13 cellular contexts compared by ENCODE assay signal in genomic region chr4:7971881-7972500, GRCh38. TPM values are rescaled to one million over a fixed set of nuclear protein-coding genes. Genes with fewer than 3 reads are reported as not detected.
DNase-seq lines count a peak whose midpoint lies in the region; ATAC-seq and FAIRE-seq lines count a peak whose summit lies in the region.
"Had no signal": no experiment of that assay in that cellular context is flagged by ENCODE, and none has a peak within 500 bp of the region (broad histone marks: within the 10 kb centered on the region; RNA-seq: fewer than 3 reads in every experiment).

No MANE protein-coding gene starts in this region.

- no peak for DNase-seq in T-helper 2 cell treated with Interferon-gamma antibody and Interleukin-4, amounts not matched to agents 5 μg/mL and 100 μg/mL, for 36 hours (ENCODE audit: low spot score)
- DNase-seq in T-helper 2 cell (no peak), small intestine (no peak)
- peak; percentile 71 for DNase-seq in activated CD4-positive, alpha-beta memory T cell treated with anti-CD3 and anti-CD28 coated beads for 36 hours
- no peak for DNase-seq in stimulated activated effector memory CD8-positive, alpha-beta T cell treated with anti-CD3 and anti-CD28 coated beads, Interleukin-12 subunit alpha, Interleukin-12 subunit beta, amount 100 ng/mL, for 72 hours (ENCODE audit: low spot score in 2 of 2)
- DNase-seq: 8988T; stimulated activated CD4-positive, alpha-beta T cell treated with anti-CD3 and anti-CD28 coated beads, Interleukin-2, amount 100 ng/mL, for 48 hours; testis had no signal

- peak overlapping the region; percentile 98 for H3K27ac Mint-ChIP-seq in T-helper 2 cell treated with Interferon-gamma antibody and Interleukin-4, amounts not matched to agents 5 μg/mL and 100 μg/mL, for 36 hours
- peak overlapping the region; percentile 100 for H3K27ac Mint-ChIP-seq in activated CD4-positive, alpha-beta memory T cell treated with anti-CD3 and anti-CD28 coated beads for 36 hours
- H3K27ac Mint-ChIP-seq in stimulated activated effector memory CD8-positive, alpha-beta T cell treated with anti-CD3 and anti-CD28 coated beads, Interleukin-12 subunit alpha, Interleukin-12 subunit beta, amount 100 ng/mL, for 72 hours, result peak overlapping the region; percentile 98

- intact Hi-C loops in activated CD4-positive, alpha-beta memory T cell treated with anti-CD3 and anti-CD28 coated beads for 36 hours (cut with micrococcal nuclease), result loop anchor here (5.0 to 10.0 kb wide), 3 partner anchors 35 to 907 kb away; partner anchors contain the start of genes AFAP1 and GRPEL1

- no peaks in the 10 kb centered on the region for H3K9me3 Mint-ChIP-seq in T-helper 2 cell treated with Interferon-gamma antibody and Interleukin-4, amounts not matched to agents 5 μg/mL and 100 μg/mL, for 36 hours
- no peaks in the 10 kb centered on the region for H3K9me3 Mint-ChIP-seq in activated CD4-positive, alpha-beta memory T cell treated with anti-CD3 and anti-CD28 coated beads for 36 hours
- no peaks in the 10 kb centered on the region for H3K9me3 Mint-ChIP-seq in stimulated activated effector memory CD8-positive, alpha-beta T cell treated with anti-CD3 and anti-CD28 coated beads, Interleukin-12 subunit alpha, Interleukin-12 subunit beta, amount 100 ng/mL, for 72 hours

- POLR2A ChIA-PET in activated CD4-positive, alpha-beta memory T cell treated with anti-CD3 and anti-CD28 coated beads for 36 hours (lab: Charles Lee), result interaction anchor here (1.0 to 1.8 kb wide), 3 partner anchors 33 to 189 kb away, joined by 3 to 5 read pairs (median 3); no protein-coding TSS in a partner anchor

- H3K27me3 ChIP-seq in small intestine (ENCODE audit: control insufficient read depth in 2 of 2, insufficient read depth in 2 of 2, low read length in 2 of 2), result no peaks in the 10 kb centered on the region
- H3K27me3 ChIP-seq: testis had no signal

- peaks cover 40% of the 10 kb centered on the region for H3K4me1 Mint-ChIP-seq in T-helper 2 cell treated with Interferon-gamma antibody and Interleukin-4, amounts not matched to agents 5 μg/mL and 100 μg/mL, for 36 hours (ENCODE audit: low read depth)
- H3K4me1 Mint-ChIP-seq in activated CD4-positive, alpha-beta memory T cell treated with anti-CD3 and anti-CD28 coated beads for 36 hours (ENCODE audit: low read depth), result peaks cover 60% of the 10 kb centered on the region
- peaks cover 84% of the 10 kb centered on the region for H3K4me1 Mint-ChIP-seq in stimulated activated effector memory CD8-positive, alpha-beta T cell treated with anti-CD3 and anti-CD28 coated beads, Interleukin-12 subunit alpha, Interleukin-12 subunit beta, amount 100 ng/mL, for 72 hours

- H3K36me3 Mint-ChIP-seq in T-helper 2 cell treated with Interferon-gamma antibody and Interleukin-4, amounts not matched to agents 5 μg/mL and 100 μg/mL, for 36 hours (ENCODE audit: low read depth), result peaks cover 16% of the 10 kb centered on the region
- peaks cover 39% of the 10 kb centered on the region for H3K36me3 Mint-ChIP-seq in activated CD4-positive, alpha-beta memory T cell treated with anti-CD3 and anti-CD28 coated beads for 36 hours
- H3K36me3 Mint-ChIP-seq in stimulated activated effector memory CD8-positive, alpha-beta T cell treated with anti-CD3 and anti-CD28 coated beads, Interleukin-12 subunit alpha, Interleukin-12 subunit beta, amount 100 ng/mL, for 72 hours, result peaks cover 51% of the 10 kb centered on the region
- H3K36me3 Mint-ChIP-seq: IgD-negative memory B cell had no signal

- H3K4me3 Mint-ChIP-seq in T-helper 2 cell treated with Interferon-gamma antibody and Interleukin-4, amounts not matched to agents 5 μg/mL and 100 μg/mL, for 36 hours, result peak overlapping the region; percentile 96
- peak overlapping the region; percentile 98 for H3K4me3 Mint-ChIP-seq in activated CD4-positive, alpha-beta memory T cell treated with anti-CD3 and anti-CD28 coated beads for 36 hours
- H3K4me3 Mint-ChIP-seq in stimulated activated effector memory CD8-positive, alpha-beta T cell treated with anti-CD3 and anti-CD28 coated beads, Interleukin-12 subunit alpha, Interleukin-12 subunit beta, amount 100 ng/mL, for 72 hours, result peak overlapping the region; percentile 98

- no peaks in the 10 kb centered on the region for H3K36me3 ChIP-seq in small intestine (ENCODE audit: control insufficient read depth in 2 of 2, insufficient read depth in 2 of 2, low read length in 2 of 2)

- no peaks in the 10 kb centered on the region for H3K9me3 ChIP-seq in small intestine (ENCODE audit: control insufficient read depth, low read depth)
- H3K9me3 ChIP-seq: testis had no signal

- H3K27me3 Mint-ChIP-seq in T-helper 2 cell treated with Interferon-gamma antibody and Interleukin-4, amounts not matched to agents 5 μg/mL and 100 μg/mL, for 36 hours (ENCODE audit: low read depth), result no peaks in the 10 kb centered on the region
- H3K27me3 Mint-ChIP-seq in activated CD4-positive, alpha-beta memory T cell treated with anti-CD3 and anti-CD28 coated beads for 36 hours, result no peaks in the 10 kb centered on the region

- 75 to 77% (median 77%) methylated on average over 13 of the region's 13 CpGs for WGBS in small intestine, 3 donors

- no peak for FAIRE-seq in small intestine (lab: Jason Lieb, UNC)

- CTCF ChIA-PET in activated CD4-positive, alpha-beta memory T cell treated with anti-CD3 and anti-CD28 coated beads for 36 hours (lab: Charles Lee), result interaction anchor here (1.4 kb wide), 1 partner anchor 34 kb away, joined by 4 read pairs; no protein-coding TSS in a partner anchor

- H3K4me3 ChIP-seq in small intestine (ENCODE audit: low read depth in 1 of 2, low read length in 2 of 2), result no peak overlapping the region
- H3K4me3 ChIP-seq: testis had no signal

- peak; percentile 2 for ATAC-seq in esophagus mucosa
- ATAC-seq in stimulated activated effector memory CD8-positive, alpha-beta T cell treated with anti-CD3 and anti-CD28 coated beads, Interleukin-12 subunit alpha, Interleukin-12 subunit beta, amount 100 ng/mL, for 72 hours, result peak; percentile 20
- no peak for ATAC-seq in HG03025 (IDR thresholded peaks at IDR 0.05; ENCODE audit: low FRiP score, unreplicated experiment)
- ATAC-seq in GM18511 (IDR thresholded peaks at IDR 0.05; ENCODE audit: unreplicated experiment), result no peak
- ATAC-seq: SK-N-SH treated with all-trans-retinoic acid at 6 μM for 48 hours had no signal

- H3K4me1 ChIP-seq in small intestine (ENCODE audit: control insufficient read depth in 2 of 2, insufficient read depth in 1 of 2, low read depth in 1 of 2, low read length in 1 of 2), result peaks cover 2 to 7% of the 10 kb centered on the region in 2 donors
- H3K4me1 ChIP-seq: testis had no signal

- peak overlapping the region in 1 of 2 donors; percentile 90 for H3K27ac ChIP-seq in small intestine (ENCODE audit: low read depth in 1 of 2, low read length in 1 of 2)
- H3K27ac ChIP-seq: testis had no signal

RNA-seq across cellular contexts. Expression of gene AFAP1, which starts 32.3 kb away (rescaled TPM):
- 10 to 100 TPM; 37.7 to 38.4 TPM for total RNA-seq in activated CD4-positive, alpha-beta memory T cell treated with anti-CD3 and anti-CD28 coated beads for 36 hours
- 5.5 TPM for total RNA-seq in esophagus mucosa
- 1 to 10 TPM; 2.2 to 9.6 (median 3.8) TPM for polyA plus RNA-seq in small intestine

Comparison
In these comparisons a context has a peak if more than half of its experiments do, and no peak if none do; other contexts are left out.
1. ATAC-seq: peak in esophagus mucosa (single experiment) and stimulated activated effector memory CD8-positive, alpha-beta T cell treated with anti-CD3 and anti-CD28 coated beads, Interleukin-12 subunit alpha, Interleukin-12 subunit beta, amount 100 ng/mL, for 72 hours (single experiment); none in HG03025 (single experiment) and GM18511 (single experiment).
2. Peak in every context shown above with its lines, with median percentiles within 50 percentile points of each other: H3K27ac Mint-ChIP-seq and H3K4me3 Mint-ChIP-seq.